In genomic region chr19:28409859-28410258, GRCh38 we compare ENCODE assay signal across 23 cellular contexts.
A peak's percentile ranks its signal among the peaks of the same experiment; 100 is the strongest.
DNase-seq lines count a peak whose midpoint lies in the region; TF ChIP-seq lines count a peak whose summit lies in the region.
"Had no signal": no experiment of that assay in that cellular context is flagged by ENCODE, and none has a peak within 500 bp of the region (broad histone marks: within the 10 kb centered on the region; RNA-seq: fewer than 3 reads in every experiment).

No MANE protein-coding gene starts in this region.

- no peaks in the 10 kb centered on the region for H3K36me3 ChIP-seq in OCI-LY1 (ENCODE audit: insufficient read depth, low read length)
- H3K36me3 ChIP-seq: BE2C; BLaER1 treated with 17β-estradiol and CSF1 and Interleukin-3, amounts not matched to agents 10 nM and 100 nM; HAP-1 had no signal

- no peaks in the 10 kb centered on the region for H3K79me2 ChIP-seq in OCI-LY1 (ENCODE audit: insufficient read depth, low read length)

- no peaks in the 10 kb centered on the region for H3F3A ChIP-seq in OCI-LY1 (ENCODE audit: insufficient read depth, low read length)

- H3K4me2 ChIP-seq in OCI-LY1 (ENCODE audit: low read length) = no peak overlapping the region
- H3K4me2 ChIP-seq: A549 had no signal

- no peaks in the 10 kb centered on the region for H3K27me3 ChIP-seq in OCI-LY1 (ENCODE audit: insufficient read depth, low read length)
- H3K27me3 ChIP-seq: BE2C; BLaER1 treated with 17β-estradiol and CSF1 and Interleukin-3, amounts not matched to agents 10 nM and 100 nM had no signal

- no peaks in the 10 kb centered on the region for H3K36me3 Mint-ChIP-seq in activated naive CD4-positive, alpha-beta T cell treated with anti-CD3 and anti-CD28 coated beads, Interleukin-2, amount 50 U/mL, for 24 hours
- no peaks in the 10 kb centered on the region for H3K36me3 Mint-ChIP-seq in osteocyte (ENCODE audit: unreplicated experiment)
- H3K36me3 Mint-ChIP-seq: CD14-positive monocyte had no signal

- H3K9me2 ChIP-seq in OCI-LY1 (ENCODE audit: low read depth, low read length) = no peaks in the 10 kb centered on the region

- H4K20me1 ChIP-seq in OCI-LY1 (ENCODE audit: insufficient read depth, low read length) = no peaks in the 10 kb centered on the region
- H4K20me1 ChIP-seq: BLaER1 treated with 17β-estradiol and CSF1 and Interleukin-3, amounts not matched to agents 10 nM and 100 nM had no signal

- H3K27me3 Mint-ChIP-seq in activated naive CD4-positive, alpha-beta T cell treated with anti-CD3 and anti-CD28 coated beads, Interleukin-2, amount 50 U/mL, for 24 hours = no peaks in the 10 kb centered on the region
- no peaks in the 10 kb centered on the region for H3K27me3 Mint-ChIP-seq in osteocyte (ENCODE audit: unreplicated experiment)
- H3K27me3 Mint-ChIP-seq: CD4-positive, alpha-beta T cell had no signal

- H3K4me3 Mint-ChIP-seq in activated naive CD4-positive, alpha-beta T cell treated with anti-CD3 and anti-CD28 coated beads, Interleukin-2, amount 50 U/mL, for 24 hours = no peak overlapping the region
- no peak overlapping the region for H3K4me3 Mint-ChIP-seq in osteocyte (ENCODE audit: unreplicated experiment)
- H3K4me3 Mint-ChIP-seq: CD14-positive monocyte; CD4-positive, alpha-beta T cell; CD8-positive, alpha-beta memory T cell had no signal

- H3K9ac ChIP-seq in OCI-LY1 (ENCODE audit: low read length) = no peak overlapping the region; the same call in 1 of the 2 replicates
- H3K9ac ChIP-seq: BLaER1 treated with 17β-estradiol and CSF1 and Interleukin-3, amounts not matched to agents 10 nM and 100 nM had no signal

- no peak overlapping the region for H2AFZ ChIP-seq in OCI-LY1 (ENCODE audit: low read length)

- peaks cover 58% of the 10 kb centered on the region for H3K4me1 ChIP-seq in OCI-LY1 (ENCODE audit: insufficient read depth, low read length, severe bottlenecking)
- H3K4me1 ChIP-seq: A549, BE2C, HAP-1 had no signal

- H3K4me3 ChIP-seq in OCI-LY1 (ENCODE audit: low read depth, low read length, poor library complexity, severe bottlenecking) = no peak overlapping the region
- H3K4me3 ChIP-seq: A549; BLaER1 treated with 17β-estradiol and CSF1 and Interleukin-3, amounts not matched to agents 10 nM and 100 nM; GM12878; HAP-1 had no signal

- H3K9me3 ChIP-seq in OCI-LY1 (ENCODE audit: low read length) = no peaks in the 10 kb centered on the region
- H3K9me3 ChIP-seq: A549; BE2C; BLaER1 treated with 17β-estradiol and CSF1 and Interleukin-3, amounts not matched to agents 10 nM and 100 nM; HAP-1 had no signal

- peak overlapping the region; percentile 96 for H3K27ac ChIP-seq in OCI-LY1 (ENCODE audit: low read depth, low read length, poor library complexity, severe bottlenecking)
- H3K27ac ChIP-seq: A549; BLaER1 treated with 17β-estradiol and CSF1 and Interleukin-3, amounts not matched to agents 10 nM and 100 nM had no signal

- TF ChIP-seq CTCF in OCI-LY1 (IDR thresholded peaks at IDR 0.05; ENCODE audit: low read length) = no peak
- TF ChIP-seq CTCF in osteocyte (IDR thresholded peaks at IDR 0.05) = no peak

- peaks cover 15% of the 10 kb centered on the region for H3K4me1 Mint-ChIP-seq in activated naive CD4-positive, alpha-beta T cell treated with anti-CD3 and anti-CD28 coated beads, Interleukin-2, amount 50 U/mL, for 24 hours
- no peaks in the 10 kb centered on the region for H3K4me1 Mint-ChIP-seq in osteocyte (ENCODE audit: unreplicated experiment)

- DNase-seq in activated naive CD4-positive, alpha-beta T cell (lab: John Stamatoyannopoulos, UW) = no peak
- DNase-seq in osteocyte (ENCODE audit: extremely low spot score, unreplicated experiment) = peak; percentile 34
- no peak for DNase-seq in NCI-H1436 (lab: John Stamatoyannopoulos, UW)
- DNase-seq in NCI-H1105 (lab: John Stamatoyannopoulos, UW) = no peak
- no peak for DNase-seq in nucleus accumbens (lab: John Stamatoyannopoulos, UW)
- DNase-seq: 8988T; ACHN; AML-193; BE2C; CD4-positive, alpha-beta T cell; CD8-positive, alpha-beta memory T cell; DMS 273 treated with DMSO at 0.1 percent for 48 hours; DMS79; EL; GDM1; GOT3 had no signal

- peak overlapping the region; percentile 49 for H3K27ac Mint-ChIP-seq in activated naive CD4-positive, alpha-beta T cell treated with anti-CD3 and anti-CD28 coated beads, Interleukin-2, amount 50 U/mL, for 24 hours
- H3K27ac Mint-ChIP-seq in osteocyte (ENCODE audit: unreplicated experiment) = no peak overlapping the region
- H3K27ac Mint-ChIP-seq: CD14-positive monocyte; CD4-positive, alpha-beta T cell; CD8-positive, alpha-beta memory T cell had no signal

- peaks cover 4% of the 10 kb centered on the region for H3K9me3 Mint-ChIP-seq in activated naive CD4-positive, alpha-beta T cell treated with anti-CD3 and anti-CD28 coated beads, Interleukin-2, amount 50 U/mL, for 24 hours
- H3K9me3 Mint-ChIP-seq in osteocyte (ENCODE audit: unreplicated experiment) = no peaks in the 10 kb centered on the region
- H3K9me3 Mint-ChIP-seq: CD4-positive, alpha-beta T cell had no signal
